Comparison of ENCODE assay signal across 8 cellular contexts in the genomic region with DNA sequence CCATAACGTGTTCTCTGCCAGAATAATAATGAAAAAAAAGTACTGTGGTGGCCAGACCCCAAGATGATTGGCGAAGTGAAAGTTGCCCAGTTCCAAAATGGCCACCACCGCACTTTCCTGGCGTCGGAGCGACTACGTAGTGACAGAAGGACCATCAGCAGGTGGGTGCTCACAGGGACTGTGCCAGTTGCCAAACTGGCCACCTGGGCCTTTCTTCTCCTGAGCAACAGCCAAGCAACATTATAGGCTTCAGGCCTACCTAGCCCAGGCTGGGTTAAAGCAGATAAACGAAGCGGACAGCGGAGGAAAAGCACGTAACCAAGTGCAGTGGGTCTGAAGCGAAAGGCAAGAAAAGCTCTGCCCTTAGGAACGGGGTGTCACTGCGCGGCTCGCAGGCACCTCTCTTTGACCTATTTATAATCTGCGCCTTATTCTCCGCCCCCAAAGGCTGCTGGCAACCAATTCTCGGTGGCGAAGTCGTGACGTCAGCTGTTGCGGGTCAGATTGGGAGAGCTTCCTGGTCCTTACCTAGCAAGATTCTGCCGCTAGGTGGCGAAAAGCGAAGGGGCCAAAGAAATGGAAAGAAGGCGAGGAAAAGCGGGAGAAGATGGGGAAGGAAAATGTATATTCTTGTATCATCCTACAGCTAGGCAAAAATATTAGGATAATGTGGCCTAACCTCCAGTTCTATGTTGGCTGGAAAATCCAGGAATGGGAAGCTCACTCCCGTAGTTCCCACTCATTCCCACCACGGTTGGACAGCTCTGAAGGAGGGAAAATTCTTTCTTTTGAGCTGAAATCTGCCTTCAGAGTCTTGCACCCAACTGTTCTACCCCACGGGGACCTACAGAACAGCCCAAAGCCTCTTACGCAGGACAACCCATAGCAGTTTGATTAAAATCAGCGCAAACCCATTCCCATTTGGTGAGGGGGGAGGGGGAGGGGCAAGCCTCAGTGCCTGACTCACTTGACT. TPM values are rescaled to one million over a fixed set of nuclear protein-coding genes. Genes with fewer than 3 reads are reported as not detected.
DNase-seq lines count a peak whose midpoint lies in the region; ATAC-seq and TF ChIP-seq lines count a peak whose summit lies in the region.

No MANE protein-coding gene starts in this region.

- H3K36me3 Mint-ChIP-seq in CD4-positive, alpha-beta memory T cell = peaks cover 0 to 3% of the 10 kb centered on the region in 2 donors
- H3K36me3 Mint-ChIP-seq in activated CD4-positive, alpha-beta memory T cell treated with anti-CD3 and anti-CD28 coated beads, Interleukin-2, amount 10 ng/mL, durations not matched to agents 7 days and 5 days (ENCODE audit: low read depth) = no peaks in the 10 kb centered on the region

- peak; percentile 91 for TF ChIP-seq CTCF in lung (IDR thresholded peaks at IDR 0.05; ENCODE audit: control extremely low read depth, extremely low read depth)

- peaks cover 19% of the 10 kb centered on the region for H3K4me1 ChIP-seq in CD4-positive, alpha-beta memory T cell (ENCODE audit: insufficient read depth, low read length)
- no peaks in the 10 kb centered on the region for H3K4me1 ChIP-seq in ectodermal cell (ENCODE audit: control insufficient read depth, insufficient read depth, low read length)
- H3K4me1 ChIP-seq in lung (ENCODE audit: control insufficient read depth in 2 of 2, insufficient read depth in 2 of 2, low read length in 2 of 2) = no peaks in the 10 kb centered on the region

- no peaks in the 10 kb centered on the region for H3K9me3 ChIP-seq in CD4-positive, alpha-beta memory T cell (ENCODE audit: control insufficient read depth in 1 of 2, low read length in 2 of 2)
- no peaks in the 10 kb centered on the region for H3K9me3 ChIP-seq in ectodermal cell (ENCODE audit: control insufficient read depth, low read length)
- H3K9me3 ChIP-seq in lung (ENCODE audit: control insufficient read depth in 2 of 2, insufficient read depth in 1 of 2, low read length in 1 of 2) = no peaks in the 10 kb centered on the region

- peak overlapping the region; percentile 96 to 100 (median 100) for H3K27ac Mint-ChIP-seq in CD4-positive, alpha-beta memory T cell
- peak overlapping the region; percentile 96 for H3K27ac Mint-ChIP-seq in activated CD4-positive, alpha-beta memory T cell treated with anti-CD3 and anti-CD28 coated beads, Interleukin-2, amount 10 ng/mL, durations not matched to agents 7 days and 5 days

- peak; percentile 96 for ATAC-seq in GM19438 (IDR thresholded peaks at IDR 0.05; ENCODE audit: low read depth, unreplicated experiment)
- ATAC-seq in HG03575 (IDR thresholded peaks at IDR 0.05; ENCODE audit: extremely low read depth, insufficient number of reproducible peaks, low FRiP score, unreplicated experiment) = peak; percentile 76
- peak; percentile 97 for ATAC-seq in lung (ENCODE audit: insufficient read depth, low FRiP score)

- no peaks in the 10 kb centered on the region for H3K27me3 ChIP-seq in CD4-positive, alpha-beta memory T cell (ENCODE audit: insufficient read depth, low read length)
- H3K27me3 ChIP-seq in ectodermal cell (ENCODE audit: control insufficient read depth, insufficient read depth, low read length, poor library complexity, severe bottlenecking) (no peaks in the 10 kb centered on the region), lung (ENCODE audit: control insufficient read depth, insufficient read depth) (peaks cover 2% of the 10 kb centered on the region)

- intact Hi-C loops in CD4-positive, alpha-beta memory T cell (cut with micrococcal nuclease) = loop anchor here (1.0 to 5.0 kb wide), 4 partner anchors 17 to 185 kb away; a partner anchor contains a TSS

- H3K4me1 Mint-ChIP-seq in CD4-positive, alpha-beta memory T cell = peaks cover 7 to 22% (median 14%) of the 10 kb centered on the region in 4 donors
- peaks cover 12% of the 10 kb centered on the region for H3K4me1 Mint-ChIP-seq in activated CD4-positive, alpha-beta memory T cell treated with anti-CD3 and anti-CD28 coated beads, Interleukin-2, amount 10 ng/mL, durations not matched to agents 7 days and 5 days

- peak overlapping the region; percentile 85 for H3K27ac ChIP-seq in CD4-positive, alpha-beta memory T cell (ENCODE audit: low read depth, low read length)
- H3K27ac ChIP-seq in ectodermal cell (ENCODE audit: insufficient read depth, low read depth, low read length, poor library complexity, severe bottlenecking) (peak overlapping the region; percentile 83), lung (ENCODE audit: low read depth in 1 of 2, low read length in 1 of 2) (peak overlapping the region; percentile 62 to 100)

- POLR2A ChIA-PET in CD4-positive, alpha-beta memory T cell (lab: Charles Lee; ENCODE audit: partially characterized antibody) = interaction anchor here (0.7 to 3.2 kb wide), 15 partner anchors 9 to 1778 kb away, joined by 3 to 44 read pairs (median 4); a partner anchor contains a TSS
- POLR2A ChIA-PET in activated CD4-positive, alpha-beta memory T cell treated with anti-CD3 and anti-CD28 coated beads, Interleukin-2, amount 10 ng/mL, durations not matched to agents 7 days and 5 days (lab: Charles Lee) = interaction anchor here (0.6 to 1.7 kb wide), 6 partner anchors 9 to 410 kb away, joined by 4 to 15 read pairs (median 5); a partner anchor contains a TSS

- H3K4me3 Mint-ChIP-seq in CD4-positive, alpha-beta memory T cell = peak overlapping the region; percentile 95 to 99 (median 98)
- H3K4me3 Mint-ChIP-seq in activated CD4-positive, alpha-beta memory T cell treated with anti-CD3 and anti-CD28 coated beads, Interleukin-2, amount 10 ng/mL, durations not matched to agents 7 days and 5 days = peak overlapping the region; percentile 87

- H3K4me3 ChIP-seq in CD4-positive, alpha-beta memory T cell (ENCODE audit: low read length in 2 of 2) = peak overlapping the region; percentile 63 to 73
- H3K4me3 ChIP-seq in ectodermal cell (ENCODE audit: insufficient read depth, low read depth, low read length) = peak overlapping the region; percentile 50
- peak overlapping the region; percentile 67 for H3K4me3 ChIP-seq in lung

- H3K27me3 Mint-ChIP-seq in CD4-positive, alpha-beta memory T cell = peaks cover 1 to 3% of the 10 kb centered on the region in 2 donors
- H3K27me3 Mint-ChIP-seq in activated CD4-positive, alpha-beta memory T cell treated with anti-CD3 and anti-CD28 coated beads, Interleukin-2, amount 10 ng/mL, durations not matched to agents 7 days and 5 days = peaks cover 6% of the 10 kb centered on the region

- H3K9me3 Mint-ChIP-seq in CD4-positive, alpha-beta memory T cell = no peaks in the 10 kb centered on the region
- H3K9me3 Mint-ChIP-seq in activated CD4-positive, alpha-beta memory T cell treated with anti-CD3 and anti-CD28 coated beads, Interleukin-2, amount 10 ng/mL, durations not matched to agents 7 days and 5 days = no peaks in the 10 kb centered on the region

- peak; percentile 97 to 99 (median 98) for DNase-seq in CD4-positive, alpha-beta memory T cell
- DNase-seq in NCI-H82 (lab: John Stamatoyannopoulos, UW) (peak; percentile 99), lung (ENCODE audit: low spot score) (peak; percentile 99)
- DNase-seq in activated CD4-positive, alpha-beta memory T cell treated with anti-CD3 and anti-CD28 coated beads, Interleukin-2, amount 10 ng/mL, durations not matched to agents 7 days and 5 days = peak; percentile 98
- peak; percentile 92 to 98 (median 93) for DNase-seq in stimulated activated CD4-positive, alpha-beta T cell treated with anti-CD3 and anti-CD28 coated beads, TNF-alpha, amount 100 ng/mL, for 4 hours (ENCODE audit: low read depth in 3 of 3)

- 14 to 15% methylated on average over 32 to 33 of the region's 33 CpGs for WGBS in ectodermal cell, 2 experiments
- 4 to 5% methylated on average over 33 of the region's 33 CpGs for WGBS in lung, 2 donors

- CTCF ChIA-PET in CD4-positive, alpha-beta memory T cell (lab: Charles Lee; ENCODE audit: partially characterized antibody) = interaction anchor here (0.6 to 10.0 kb wide), 21 partner anchors 9 to 186 kb away, joined by 3 to 336 read pairs (median 5); a partner anchor contains a TSS
- CTCF ChIA-PET in activated CD4-positive, alpha-beta memory T cell treated with anti-CD3 and anti-CD28 coated beads, Interleukin-2, amount 10 ng/mL, durations not matched to agents 7 days and 5 days (lab: Charles Lee) = interaction anchor here (0.6 to 7.1 kb wide), 45 partner anchors 8 to 776 kb away, joined by 3 to 164 read pairs (median 5); a partner anchor contains a TSS

- no peaks in the 10 kb centered on the region for H3K36me3 ChIP-seq in CD4-positive, alpha-beta memory T cell (ENCODE audit: insufficient read depth, low read length)
- no peaks in the 10 kb centered on the region for H3K36me3 ChIP-seq in ectodermal cell (ENCODE audit: control insufficient read depth, insufficient read depth, low read length)
- H3K36me3 ChIP-seq in lung (ENCODE audit: control insufficient read depth in 2 of 2, insufficient read depth in 2 of 2, low read length in 2 of 2) = no peaks in the 10 kb centered on the region

RNA-seq across cellular contexts. Expression of a gene that starts 6.9 kb away (rescaled TPM):
- not detected for total RNA-seq in CD4-positive, alpha-beta memory T cell
- not detected for polyA plus RNA-seq in CD4-positive, alpha-beta memory T cell
- total RNA-seq in activated CD4-positive, alpha-beta memory T cell treated with anti-CD3 and anti-CD28 coated beads, Interleukin-2, amount 10 ng/mL, durations not matched to agents 7 days and 5 days = not detected
- not detected for polyA plus RNA-seq in ectodermal cell (2013, experiment 1 of 4)
- not detected for polyA plus RNA-seq in ectodermal cell (2013, experiment 2 of 4)
- not detected for polyA plus RNA-seq in ectodermal cell (2013, experiment 3 of 4)
- not detected for polyA plus RNA-seq in ectodermal cell (2013, experiment 4 of 4)
- not detected for total RNA-seq in lung
- not detected for polyA plus RNA-seq in lung

RNA-seq across cellular contexts. Expression of a gene that starts 17.0 kb away (rescaled TPM):
- 10 to 100 TPM; 58.1 to 58.9 TPM for total RNA-seq in CD4-positive, alpha-beta memory T cell
- 1 to 10 TPM; 1.8 to 2.4 TPM for polyA plus RNA-seq in CD4-positive, alpha-beta memory T cell
- 10 to 100 TPM; 32.8 to 35.0 TPM for total RNA-seq in activated CD4-positive, alpha-beta memory T cell treated with anti-CD3 and anti-CD28 coated beads, Interleukin-2, amount 10 ng/mL, durations not matched to agents 7 days and 5 days
- polyA plus RNA-seq in ectodermal cell (2013, experiment 1 of 4) = 72.2 TPM
- 67.1 TPM for polyA plus RNA-seq in ectodermal cell (2013, experiment 2 of 4)
- polyA plus RNA-seq in ectodermal cell (2013, experiment 3 of 4) = 47.1 TPM
- polyA plus RNA-seq in ectodermal cell (2013, experiment 4 of 4) = 58.6 TPM
- 10 to 100 TPM; 28.4 to 35.7 TPM for total RNA-seq in lung
- 10 to 100 TPM; 12.9 to 21.6 TPM for polyA plus RNA-seq in lung

RNA-seq across cellular contexts. Expression of a gene that starts 31.0 kb away (rescaled TPM):
- total RNA-seq in CD4-positive, alpha-beta memory T cell = not detected
- polyA plus RNA-seq in CD4-positive, alpha-beta memory T cell = 1 to 10 TPM; 2.4 to 3.0 TPM
- total RNA-seq in activated CD4-positive, alpha-beta memory T cell treated with anti-CD3 and anti-CD28 coated beads, Interleukin-2, amount 10 ng/mL, durations not matched to agents 7 days and 5 days = not detected
- polyA plus RNA-seq in ectodermal cell (2013, experiment 1 of 4) = 0.72 TPM
- polyA plus RNA-seq in ectodermal cell (2013, experiment 2 of 4) = 0.34 TPM
- 0.32 TPM for polyA plus RNA-seq in ectodermal cell (2013, experiment 3 of 4)
- polyA plus RNA-seq in ectodermal cell (2013, experiment 4 of 4) = 0.24 TPM
- 1 to 10 TPM in 1 of 2 donors, under 1 TPM in 1; 0.14 to 2.4 TPM for total RNA-seq in lung
- 1 to 10 TPM in 1 of 2 donors, under 1 TPM in 1; 0.01 to 2.0 TPM for polyA plus RNA-seq in lung

Comparison
In these comparisons a context has a peak if more than half of its experiments do, and no peak if none do; other contexts are left out.
1. Peak in every context shown above with its lines: DNase-seq, ATAC-seq, H3K4me3 ChIP-seq and H3K27ac ChIP-seq.